ENCODE assay signal across 1 cellular context in genomic region chr1:26279598-26280332, GRCh38.
TF ChIP-seq lines count a peak whose summit lies in the region.

Gene SH3BGRL3, plus strand, starts transcription at chr1:26280086. Its CDS starts 70 bp downstream, at chr1:26280156.

TF ChIP-seq in HepG2, 621 proteins besides CTCF, POLR2A, EP300 and RAD21 (continued from another document and continues in another):
- TF ChIP-seq SOX13 (IDR thresholded peaks at IDR 0.05), result no peak
- peak in 1 of 2 experiments; percentile 51; a peak in 1 of 4 replicates for TF ChIP-seq SOX13 (CRISPR knock-in tag; conservative IDR thresholded peaks at IDR 0.05 in 1 of 2, IDR thresholded peaks at IDR 0.05 in 1 of 2)
- no peak for TF ChIP-seq BCLAF1 (IDR thresholded peaks at IDR 0.05)
- peak; percentile 73 for TF ChIP-seq HDAC1 (CRISPR knock-in tag; IDR thresholded peaks at IDR 0.05)
- no peak for TF ChIP-seq NR2F6 (IDR thresholded peaks at IDR 0.05)
- TF ChIP-seq NR2F6 (CRISPR knock-in tag; IDR thresholded peaks at IDR 0.05), result peak; percentile 10; the same call in 1 of the 2 replicates
- peak; percentile 71; the same call in 1 of the 2 replicates for TF ChIP-seq THYN1 (CRISPR knock-in tag; IDR thresholded peaks at IDR 0.05; ENCODE audit: borderline replicate concordance, low read depth)
- no peak for TF ChIP-seq ZNF234 (CRISPR knock-in tag; conservative IDR thresholded peaks at IDR 0.05)
- TF ChIP-seq ZNF605 (CRISPR knock-in tag; IDR thresholded peaks at IDR 0.05), result peak; percentile 69
- TF ChIP-seq POGZ (CRISPR knock-in tag; IDR thresholded peaks at IDR 0.05), result peak; percentile 15; the same call in 1 of the 2 replicates
- no peak for TF ChIP-seq MATR3 (CRISPR knock-in tag; IDR thresholded peaks at IDR 0.05)
- TF ChIP-seq SP2 (CRISPR knock-in tag; IDR thresholded peaks at IDR 0.05), result peak; percentile 66
- no peak for TF ChIP-seq ZNF619 (CRISPR knock-in tag; IDR thresholded peaks at IDR 0.05)
- no peak for TF ChIP-seq HHEX (CRISPR knock-in tag; IDR thresholded peaks at IDR 0.05)
- TF ChIP-seq ZNF616 (CRISPR knock-in tag; IDR thresholded peaks at IDR 0.05; ENCODE audit: low read depth), result no peak
- TF ChIP-seq JDP2 (CRISPR knock-in tag; IDR thresholded peaks at IDR 0.05; ENCODE audit: borderline replicate concordance), result no peak
- no peak for TF ChIP-seq PHB2 (IDR thresholded peaks at IDR 0.05; ENCODE audit: partially characterized antibody)
- TF ChIP-seq, protein P1, sequence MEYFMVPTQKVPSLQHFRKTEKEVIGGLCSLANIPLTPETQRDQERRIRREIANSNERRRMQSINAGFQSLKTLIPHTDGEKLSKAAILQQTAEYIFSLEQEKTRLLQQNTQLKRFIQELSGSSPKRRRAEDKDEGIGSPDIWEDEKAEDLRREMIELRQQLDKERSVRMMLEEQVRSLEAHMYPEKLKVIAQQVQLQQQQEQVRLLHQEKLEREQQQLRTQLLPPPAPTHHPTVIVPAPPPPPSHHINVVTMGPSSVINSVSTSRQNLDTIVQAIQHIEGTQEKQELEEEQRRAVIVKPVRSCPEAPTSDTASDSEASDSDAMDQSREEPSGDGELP (IDR thresholded peaks at IDR 0.05; ENCODE audit: borderline replicate concordance, low read depth), result no peak
- TF ChIP-seq ZNF296 (CRISPR knock-in tag; conservative IDR thresholded peaks at IDR 0.05), result no peak
- no peak for TF ChIP-seq ZNF552 (CRISPR knock-in tag; IDR thresholded peaks at IDR 0.05; ENCODE audit: borderline replicate concordance)
- TF ChIP-seq ZNF724P (CRISPR knock-in tag; IDR thresholded peaks at IDR 0.05; ENCODE audit: borderline replicate concordance), result peak; percentile 77; the same call in 1 of the 2 replicates
- TF ChIP-seq ZNF138 (CRISPR knock-in tag; IDR thresholded peaks at IDR 0.05; ENCODE audit: low read depth), result no peak
- TF ChIP-seq ZBED4 (CRISPR knock-in tag; IDR thresholded peaks at IDR 0.05; ENCODE audit: borderline replicate concordance), result no peak
- TF ChIP-seq ZNF672 (CRISPR knock-in tag; IDR thresholded peaks at IDR 0.05), result no peak
- TF ChIP-seq ZNF292 (CRISPR knock-in tag; IDR thresholded peaks at IDR 0.05; ENCODE audit: borderline replicate concordance, low read depth), result no peak
- TF ChIP-seq ZBTB46 (CRISPR knock-in tag; IDR thresholded peaks at IDR 0.05; ENCODE audit: borderline replicate concordance), result 0 out of 2 replicates have a peak, but pooled peaks have one; percentile 87
- TF ChIP-seq RBFOX2 (IDR thresholded peaks at IDR 0.05; ENCODE audit: low read depth, low read length), result peak; percentile 85
- no peak for TF ChIP-seq SATB2 (CRISPR knock-in tag; IDR thresholded peaks at IDR 0.05)
- TF ChIP-seq, protein P2, sequence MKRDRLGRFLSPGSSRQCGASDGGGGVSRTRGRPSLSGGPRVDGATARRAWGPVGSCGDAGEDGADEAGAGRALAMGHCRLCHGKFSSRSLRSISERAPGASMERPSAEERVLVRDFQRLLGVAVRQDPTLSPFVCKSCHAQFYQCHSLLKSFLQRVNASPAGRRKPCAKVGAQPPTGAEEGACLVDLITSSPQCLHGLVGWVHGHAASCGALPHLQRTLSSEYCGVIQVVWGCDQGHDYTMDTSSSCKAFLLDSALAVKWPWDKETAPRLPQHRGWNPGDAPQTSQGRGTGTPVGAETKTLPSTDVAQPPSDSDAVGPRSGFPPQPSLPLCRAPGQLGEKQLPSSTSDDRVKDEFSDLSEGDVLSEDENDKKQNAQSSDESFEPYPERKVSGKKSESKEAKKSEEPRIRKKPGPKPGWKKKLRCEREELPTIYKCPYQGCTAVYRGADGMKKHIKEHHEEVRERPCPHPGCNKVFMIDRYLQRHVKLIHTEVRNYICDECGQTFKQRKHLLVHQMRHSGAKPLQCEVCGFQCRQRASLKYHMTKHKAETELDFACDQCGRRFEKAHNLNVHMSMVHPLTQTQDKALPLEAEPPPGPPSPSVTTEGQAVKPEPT (CRISPR knock-in tag; IDR thresholded peaks at IDR 0.05; ENCODE audit: low read depth), result no peak
- TF ChIP-seq EZH2 (conservative IDR thresholded peaks at IDR 0.05; ENCODE audit: low read depth, low read length), result no peak
- peak; percentile 72; the same call in 1 of the 2 replicates for TF ChIP-seq ZNF124 (CRISPR knock-in tag; IDR thresholded peaks at IDR 0.05)
- no peak for TF ChIP-seq IKZF1 (IDR thresholded peaks at IDR 0.05)
- TF ChIP-seq SMAD1 (CRISPR knock-in tag; IDR thresholded peaks at IDR 0.05; ENCODE audit: borderline replicate concordance, low read depth), result 0 out of 2 replicates have a peak, but pooled peaks have one; percentile 73
- TF ChIP-seq SETDB1 (CRISPR knock-in tag; IDR thresholded peaks at IDR 0.05; ENCODE audit: borderline replicate concordance), result no peak
- peak; percentile 72; the same call in 1 of the 2 replicates for TF ChIP-seq ZC3H13 (CRISPR knock-in tag; IDR thresholded peaks at IDR 0.05)
- peak; percentile 31; the same call in 1 of the 2 replicates for TF ChIP-seq SP5 (CRISPR knock-in tag; IDR thresholded peaks at IDR 0.05; ENCODE audit: borderline replicate concordance, low read depth)
- no peak for TF ChIP-seq ZFP90 (CRISPR knock-in tag; IDR thresholded peaks at IDR 0.05; ENCODE audit: borderline replicate concordance)
- no peak for TF ChIP-seq LCORL (IDR thresholded peaks at IDR 0.05)
- peak; percentile 70; the same call in 1 of the 2 replicates for TF ChIP-seq LCORL (CRISPR knock-in tag; IDR thresholded peaks at IDR 0.05)
- TF ChIP-seq HIVEP1 (CRISPR knock-in tag; IDR thresholded peaks at IDR 0.05), result peak; percentile 28; the same call in 1 of the 2 replicates
- TF ChIP-seq ZNF703 (CRISPR knock-in tag; IDR thresholded peaks at IDR 0.05; ENCODE audit: borderline replicate concordance), result no peak
- TF ChIP-seq NFE2 (CRISPR knock-in tag; IDR thresholded peaks at IDR 0.05), result no peak
- peak; percentile 61 for TF ChIP-seq NR0B2 (CRISPR knock-in tag; IDR thresholded peaks at IDR 0.05)
- TF ChIP-seq ZSCAN5A (CRISPR knock-in tag; IDR thresholded peaks at IDR 0.05; ENCODE audit: borderline replicate concordance), result peak; percentile 88; the same call in 1 of the 2 replicates
- no peak for TF ChIP-seq ZBTB1 (CRISPR knock-in tag; IDR thresholded peaks at IDR 0.05; ENCODE audit: borderline replicate concordance)
- TF ChIP-seq GTF3A (CRISPR knock-in tag; conservative IDR thresholded peaks at IDR 0.05), result no peak; the same call in 1 of the 2 replicates
- TF ChIP-seq ZNF484 (CRISPR knock-in tag; IDR thresholded peaks at IDR 0.05; ENCODE audit: borderline replicate concordance, low read depth), result no peak
- TF ChIP-seq ZNF781 (CRISPR knock-in tag; IDR thresholded peaks at IDR 0.05; ENCODE audit: borderline replicate concordance, not compliant biosample characterization), result no peak
- TF ChIP-seq JUNB (CRISPR knock-in tag; IDR thresholded peaks at IDR 0.05; ENCODE audit: borderline replicate concordance), result no peak; the same call in 1 of the 2 replicates
- TF ChIP-seq ATF3 (CRISPR knock-in tag; IDR thresholded peaks at IDR 0.05), result peak; percentile 27
- TF ChIP-seq ATM (IDR thresholded peaks at IDR 0.05; ENCODE audit: borderline replicate concordance), result no peak
- TF ChIP-seq, protein P3, sequence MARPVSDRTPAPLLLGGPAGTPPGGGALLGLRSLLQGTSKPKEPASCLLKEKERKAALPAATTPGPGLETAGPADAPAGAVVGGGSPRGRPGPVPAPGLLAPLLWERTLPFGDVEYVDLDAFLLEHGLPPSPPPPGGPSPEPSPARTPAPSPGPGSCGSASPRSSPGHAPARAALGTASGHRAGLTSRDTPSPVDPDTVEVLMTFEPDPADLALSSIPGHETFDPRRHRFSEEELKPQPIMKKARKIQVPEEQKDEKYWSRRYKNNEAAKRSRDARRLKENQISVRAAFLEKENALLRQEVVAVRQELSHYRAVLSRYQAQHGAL (CRISPR knock-in tag; IDR thresholded peaks at IDR 0.05; ENCODE audit: not compliant biosample characterization), result no peak
- no peak for TF ChIP-seq HINFP (CRISPR knock-in tag; IDR thresholded peaks at IDR 0.05; ENCODE audit: low read depth)
- peak; percentile 57 for TF ChIP-seq CBX1 (IDR thresholded peaks at IDR 0.05; ENCODE audit: low read depth)
- TF ChIP-seq ZMAT3 (CRISPR knock-in tag; conservative IDR thresholded peaks at IDR 0.05), result no peak; the same call in 1 of the 2 replicates
